Comparison of ENCODE assay signal across 15 cellular contexts in the genomic region with DNA sequence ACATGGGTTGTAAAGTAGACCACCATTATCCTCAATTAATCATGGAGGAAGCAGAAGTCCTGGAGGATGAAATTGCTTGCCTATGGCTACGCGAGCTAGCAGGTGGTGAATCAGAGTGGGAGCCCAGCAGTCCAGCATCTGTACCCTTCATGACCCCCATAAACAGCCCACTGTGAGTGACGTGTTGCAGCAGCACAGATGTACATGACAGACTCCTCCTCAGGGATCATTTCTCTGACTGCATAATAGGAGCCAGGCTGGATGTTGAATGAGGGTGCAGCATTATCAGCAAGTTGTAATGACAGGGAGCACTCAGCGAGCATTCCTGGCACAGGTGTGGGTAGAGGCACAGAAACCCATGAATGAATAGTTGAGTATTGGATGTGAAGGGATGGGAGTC.
DNase-seq lines count a peak whose midpoint lies in the region; TF ChIP-seq lines count a peak whose summit lies in the region.
"Had no signal": no experiment of that assay in that cellular context is flagged by ENCODE, and none has a peak within 500 bp of the region (broad histone marks: within the 10 kb centered on the region; RNA-seq: fewer than 3 reads in every experiment).

No MANE protein-coding gene starts in this region.

- H3K36me3 ChIP-seq in Caco-2 (ENCODE audit: control insufficient read depth, insufficient read depth, low read length) = no peaks in the 10 kb centered on the region
- H3K36me3 ChIP-seq: BLaER1 treated with 17β-estradiol and CSF1 and Interleukin-3, amounts not matched to agents 10 nM and 100 nM had no signal

- H3K9me3 Mint-ChIP-seq in Caco-2 (ENCODE audit: unreplicated experiment) (no peaks in the 10 kb centered on the region), glutamatergic neuron (ENCODE audit: unreplicated experiment) (peaks cover 2% of the 10 kb centered on the region)
- H3K9me3 Mint-ChIP-seq: CD4-positive, alpha-beta T cell; CD8-positive, alpha-beta T cell had no signal

- intact Hi-C loops in Caco-2 (cut with micrococcal nuclease; ENCODE audit: unreplicated experiment) = loop anchor here (5.0 kb wide), 1 partner anchor 228 kb away; no protein-coding TSS in a partner anchor

- DNase-seq in Caco-2 (no peak), glutamatergic neuron (no peak), iPS-NIHi7 (ENCODE audit: extremely low spot score) (no peak), NCI-H510A (lab: John Stamatoyannopoulos, UW) (no peak), DMS53 treated with DMSO at 0.1 percent for 48 hours (lab: John Stamatoyannopoulos, UW; ENCODE audit: unreplicated experiment) (no peak)
- DNase-seq: 8988T; ACHN; CD4-positive, alpha-beta T cell; CD8-positive, alpha-beta T cell; DMS 273 treated with DMSO at 0.1 percent for 48 hours; DMS153; DMS53; DMS79 treated with DMSO at 0.1 percent for 48 hours; GF-D8 had no signal

- no TSS peak for BruUV-seq in Caco-2 (replicated peaks; lab: Mats Ljungman, UMichigan)

- H3K4me1 Mint-ChIP-seq in Caco-2 (ENCODE audit: low read depth, unreplicated experiment) (peaks cover 21% of the 10 kb centered on the region), glutamatergic neuron (ENCODE audit: low read depth, unreplicated experiment) (peaks cover 15% of the 10 kb centered on the region)

- TF ChIP-seq CTCF in Caco-2 (IDR thresholded peaks at IDR 0.05; ENCODE audit: insufficient read depth in 1 of 2, low read depth in 1 of 2, low read length in 1 of 2, severe bottlenecking in 1 of 2, unreplicated experiment in 1 of 2) (no peak), glutamatergic neuron (IDR thresholded peaks at IDR 0.05; ENCODE audit: partially characterized antibody, unreplicated experiment) (no peak)

- CTCF ChIA-PET in Caco-2 (lab: Charles Lee) = no interaction called here

- H3K27me3 ChIP-seq in Caco-2 (replicated peaks; ENCODE audit: control insufficient read depth, insufficient read depth, low read length) = no peaks in the 10 kb centered on the region

- peak overlapping the region; percentile 62 for H3K27ac Mint-ChIP-seq in Caco-2 (ENCODE audit: unreplicated experiment)
- H3K27ac Mint-ChIP-seq in glutamatergic neuron (ENCODE audit: unreplicated experiment) = peak overlapping the region; percentile 11
- H3K27ac Mint-ChIP-seq: CD4-positive, alpha-beta T cell; CD8-positive, alpha-beta T cell had no signal

- H3K4me3 Mint-ChIP-seq in Caco-2 (ENCODE audit: unreplicated experiment) = no peak overlapping the region
- H3K4me3 Mint-ChIP-seq in glutamatergic neuron (ENCODE audit: unreplicated experiment) = no peak overlapping the region
- H3K4me3 Mint-ChIP-seq: CD4-positive, alpha-beta T cell; CD8-positive, alpha-beta T cell had no signal

- H3K27me3 Mint-ChIP-seq in Caco-2 (ENCODE audit: insufficient read depth, unreplicated experiment) (no peaks in the 10 kb centered on the region), glutamatergic neuron (ENCODE audit: unreplicated experiment) (peaks cover 5% of the 10 kb centered on the region)
- H3K27me3 Mint-ChIP-seq: CD4-positive, alpha-beta T cell had no signal

- H3K36me3 Mint-ChIP-seq in Caco-2 (ENCODE audit: insufficient read depth, unreplicated experiment) (no peaks in the 10 kb centered on the region), glutamatergic neuron (ENCODE audit: unreplicated experiment) (no peaks in the 10 kb centered on the region)
- H3K36me3 Mint-ChIP-seq: CD8-positive, alpha-beta T cell had no signal

- no peaks in the 10 kb centered on the region for H3K9me3 ChIP-seq in Caco-2
- H3K9me3 ChIP-seq: BLaER1 treated with 17β-estradiol and CSF1 and Interleukin-3, amounts not matched to agents 10 nM and 100 nM had no signal

- H3K4me1 ChIP-seq in Caco-2 = peaks cover 4% of the 10 kb centered on the region

- no peak overlapping the region for H3K4me3 ChIP-seq in Caco-2 (ENCODE audit: low read depth, low read length)
- H3K4me3 ChIP-seq: BLaER1 treated with 17β-estradiol and CSF1 and Interleukin-3, amounts not matched to agents 10 nM and 100 nM had no signal

- POLR2A ChIA-PET in Caco-2 (lab: Charles Lee) = no interaction called here
